ENCODE assay signal across 27 cellular contexts in the genomic region with DNA sequence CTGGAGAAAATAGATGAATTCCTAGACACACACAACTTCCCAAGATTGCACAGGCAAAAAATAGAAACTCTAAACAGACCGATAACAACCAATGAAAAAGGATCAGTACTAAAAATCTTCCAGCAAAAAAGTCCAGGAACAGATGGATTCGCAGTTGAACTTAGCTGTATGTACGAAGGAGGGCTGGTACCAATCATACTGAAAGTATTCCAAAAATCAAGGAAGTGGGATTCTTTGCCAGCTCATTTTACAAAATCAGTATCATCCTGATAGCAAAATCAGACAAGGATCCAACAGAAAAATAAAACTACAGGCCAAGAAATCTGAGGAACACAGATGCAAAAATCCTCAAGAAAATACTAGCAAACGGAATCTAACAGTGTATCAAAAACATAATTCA. TPM values are rescaled to one million over a fixed set of nuclear protein-coding genes. Genes with fewer than 3 reads are reported as not detected.
DNase-seq lines count a peak whose midpoint lies in the region; FAIRE-seq and TF ChIP-seq lines count a peak whose summit lies in the region.
"Had no signal": no experiment of that assay in that cellular context is flagged by ENCODE, and none has a peak within 500 bp of the region (broad histone marks: within the 10 kb centered on the region; RNA-seq: fewer than 3 reads in every experiment).

No MANE protein-coding gene starts in this region.

- H3K4me3 Mint-ChIP-seq in astrocyte (ENCODE audit: unreplicated experiment) = no peak overlapping the region
- H3K4me3 Mint-ChIP-seq: activated naive CD8-positive, alpha-beta T cell; endodermal cell; H9; stimulated activated naive CD8-positive, alpha-beta T cell treated with anti-CD3 and anti-CD28 coated beads, Interleukin-15, amount 100 ng/mL, for 72 hours had no signal

- H2AFZ ChIP-seq in astrocyte (ENCODE audit: low read depth, low read length) = no peak overlapping the region

- H3K27me3 ChIP-seq in astrocyte (ENCODE audit: insufficient read depth, low read length) = no peaks in the 10 kb centered on the region
- H3K27me3 ChIP-seq: transverse colon had no signal

- H3K9me3 Mint-ChIP-seq in astrocyte (ENCODE audit: unreplicated experiment) = peaks cover 8% of the 10 kb centered on the region
- H3K9me3 Mint-ChIP-seq: endodermal cell; stimulated activated naive CD8-positive, alpha-beta T cell treated with anti-CD3 and anti-CD28 coated beads, Interleukin-15, amount 100 ng/mL, for 72 hours had no signal

- no peaks in the 10 kb centered on the region for H3K36me3 Mint-ChIP-seq in astrocyte (ENCODE audit: low read depth, unreplicated experiment)
- H3K36me3 Mint-ChIP-seq: activated naive CD8-positive, alpha-beta T cell had no signal

- in situ Hi-C loops in GM13977 (cut with MboI; ENCODE audit: low pct_unique_long_range_greater_than_20kb, low sequenced_read_pairs, unreplicated experiment) = no loop called here

- H3K36me3 ChIP-seq in astrocyte (ENCODE audit: insufficient read depth, low read length) = no peaks in the 10 kb centered on the region
- H3K36me3 ChIP-seq: lower lobe of right lung, spleen, transverse colon had no signal

- H3K27ac Mint-ChIP-seq in astrocyte (ENCODE audit: unreplicated experiment) = no peak overlapping the region
- H3K27ac Mint-ChIP-seq: activated naive CD8-positive, alpha-beta T cell; endodermal cell; H9; stimulated activated naive CD8-positive, alpha-beta T cell treated with anti-CD3 and anti-CD28 coated beads, Interleukin-15, amount 100 ng/mL, for 72 hours had no signal

- peak overlapping the region; percentile 26 for H3K4me2 ChIP-seq in astrocyte (ENCODE audit: low read length)

- H3K9ac ChIP-seq in astrocyte (ENCODE audit: low read length) = peak overlapping the region; percentile 31

- peaks cover 6% of the 10 kb centered on the region for H3K4me1 ChIP-seq in astrocyte (ENCODE audit: insufficient read depth, low read length)
- H3K4me1 ChIP-seq: lower lobe of right lung, transverse colon had no signal

- no peaks in the 10 kb centered on the region for H4K20me1 ChIP-seq in astrocyte (ENCODE audit: insufficient read depth, low read length)

- H3K27me3 Mint-ChIP-seq in astrocyte (ENCODE audit: low read depth, unreplicated experiment) = peaks cover 44% of the 10 kb centered on the region

- peak overlapping the region; percentile 50 for H3K27ac ChIP-seq in astrocyte (ENCODE audit: low read depth, low read length)
- H3K27ac ChIP-seq: C4-2B, lower lobe of right lung, spleen, transverse colon had no signal

- H3K79me2 ChIP-seq in astrocyte (ENCODE audit: insufficient read depth, low read length) = no peaks in the 10 kb centered on the region

- H3K4me1 Mint-ChIP-seq in astrocyte (ENCODE audit: low read depth, unreplicated experiment) = peaks cover 7% of the 10 kb centered on the region
- H3K4me1 Mint-ChIP-seq: endodermal cell had no signal

- H3K4me3 ChIP-seq in AG10803 (ENCODE audit: low read length) (no peak overlapping the region), astrocyte (ENCODE audit: insufficient read depth, low read depth, low read length) (no peak overlapping the region)
- H3K4me3 ChIP-seq: lower lobe of right lung, spleen, transverse colon had no signal

- peak; percentile 47 for FAIRE-seq in GM19239 (lab: Jason Lieb, UNC)
- FAIRE-seq in astrocyte (lab: Jason Lieb, UNC) = no peak
- FAIRE-seq: GM12892, islet of Langerhans had no signal

- DNase-seq in AG10803 (ENCODE audit: low read depth) = peak; percentile 60
- DNase-seq in GM19239 (ENCODE audit: insufficient read length, low spot score) = no peak
- DNase-seq in astrocyte (ENCODE audit: low read depth) = no peak
- DNase-seq in hepatic stellate cell (ENCODE audit: low spot score) = peak; percentile 47
- DNase-seq in GM19240 (ENCODE audit: insufficient read length, low spot score) = no peak
- DNase-seq in LoVo (ENCODE audit: low spot score) = no peak
- DNase-seq in GM13977 (ENCODE audit: low spot score) = no peak
- DNase-seq in SK-N-DZ (ENCODE audit: low spot score) = no peak
- DNase-seq: endodermal cell; GDM1; H9; hippocampal formation; lower lobe of right lung; NCI-H1105 treated with DMSO at 0.1 percent for 48 hours; NCI-H526; nucleus accumbens; SHP77; spleen; stimulated activated CD4-positive, alpha-beta T cell treated with anti-CD3 and anti-CD28 coated beads, Interleukin-4, amount 100 ng/mL, for 4 hours; stimulated activated naive CD8-positive, alpha-beta T cell treated with anti-CD3 and anti-CD28 coated beads, Interleukin-15, amount 100 ng/mL, for 72 hours; T-helper 1 cell; transverse colon had no signal

- TF ChIP-seq CTCF in AG10803 (conservative IDR thresholded peaks at IDR 0.05; ENCODE audit: low read length) (no peak), astrocyte (IDR thresholded peaks at IDR 0.05; ENCODE audit: insufficient read depth, low read depth, low read length) (no peak), GM13977 (IDR thresholded peaks at IDR 0.05; ENCODE audit: extremely low read depth, insufficient read depth, missing control alignments) (no peak)

- H3K9me3 ChIP-seq in astrocyte (ENCODE audit: insufficient read depth, low read depth, low read length) = no peaks in the 10 kb centered on the region
- H3K9me3 ChIP-seq: lower lobe of right lung, spleen, transverse colon had no signal

RNA-seq across cellular contexts. Expression of a gene that starts 6.5 kb away (rescaled TPM):
- not detected in 2 replicates for total RNA-seq in astrocyte
- polyA plus RNA-seq in SK-N-DZ (2014; cell fraction: cytosol; rRNA removed) = not detected in 2 replicates
- polyA plus RNA-seq in SK-N-DZ (2014; cell fraction: nucleus; rRNA removed) = not detected in 2 replicates
- total RNA-seq: endodermal cell, H9, renal cortical epithelial cell had no signal

RNA-seq across cellular contexts. Expression of a gene that starts 25.5 kb away (rescaled TPM):
- total RNA-seq in astrocyte = not detected in 2 replicates
- polyA plus RNA-seq in SK-N-DZ (2014; cell fraction: cytosol; rRNA removed) = not detected in 2 replicates
- not detected in 2 replicates for polyA plus RNA-seq in SK-N-DZ (2014; cell fraction: nucleus; rRNA removed)
- total RNA-seq: endodermal cell, H9, renal cortical epithelial cell had no signal

RNA-seq across cellular contexts. Expression of a gene that starts 30.4 kb away (rescaled TPM):
- total RNA-seq in astrocyte = not detected in 2 replicates
- polyA plus RNA-seq in SK-N-DZ (2014; cell fraction: cytosol; rRNA removed) = not detected in 2 replicates
- not detected in 2 replicates for polyA plus RNA-seq in SK-N-DZ (2014; cell fraction: nucleus; rRNA removed)
- total RNA-seq: endodermal cell, renal cortical epithelial cell had no signal

RNA-seq across cellular contexts. Expression of a gene that starts 44.9 kb away (rescaled TPM):
- total RNA-seq in astrocyte = not detected in 2 replicates
- not detected in 2 replicates for polyA plus RNA-seq in SK-N-DZ (2014; cell fraction: cytosol; rRNA removed)
- not detected in 2 replicates for polyA plus RNA-seq in SK-N-DZ (2014; cell fraction: nucleus; rRNA removed)
- total RNA-seq: endodermal cell, H9, renal cortical epithelial cell had no signal

RNA-seq across cellular contexts. Expression of a gene that starts 51.5 kb away (rescaled TPM):
- total RNA-seq in astrocyte = not detected in 2 replicates
- polyA plus RNA-seq in SK-N-DZ (2014; cell fraction: cytosol; rRNA removed) = not detected in 2 replicates
- polyA plus RNA-seq in SK-N-DZ (2014; cell fraction: nucleus; rRNA removed) = not detected in 2 replicates
- total RNA-seq: endodermal cell, H9, renal cortical epithelial cell had no signal

Comparison
In these comparisons a context has a peak if more than half of its experiments do, and no peak if none do; other contexts are left out.
1. DNase-seq: peak in AG10803 (single experiment) and hepatic stellate cell (single experiment); none in GM19239 (single experiment), astrocyte (single experiment), GM19240 (single experiment), LoVo (single experiment), GM13977 (single experiment) and SK-N-DZ (single experiment).